ENCODE assay signal across 1 cellular context in the genomic region with DNA sequence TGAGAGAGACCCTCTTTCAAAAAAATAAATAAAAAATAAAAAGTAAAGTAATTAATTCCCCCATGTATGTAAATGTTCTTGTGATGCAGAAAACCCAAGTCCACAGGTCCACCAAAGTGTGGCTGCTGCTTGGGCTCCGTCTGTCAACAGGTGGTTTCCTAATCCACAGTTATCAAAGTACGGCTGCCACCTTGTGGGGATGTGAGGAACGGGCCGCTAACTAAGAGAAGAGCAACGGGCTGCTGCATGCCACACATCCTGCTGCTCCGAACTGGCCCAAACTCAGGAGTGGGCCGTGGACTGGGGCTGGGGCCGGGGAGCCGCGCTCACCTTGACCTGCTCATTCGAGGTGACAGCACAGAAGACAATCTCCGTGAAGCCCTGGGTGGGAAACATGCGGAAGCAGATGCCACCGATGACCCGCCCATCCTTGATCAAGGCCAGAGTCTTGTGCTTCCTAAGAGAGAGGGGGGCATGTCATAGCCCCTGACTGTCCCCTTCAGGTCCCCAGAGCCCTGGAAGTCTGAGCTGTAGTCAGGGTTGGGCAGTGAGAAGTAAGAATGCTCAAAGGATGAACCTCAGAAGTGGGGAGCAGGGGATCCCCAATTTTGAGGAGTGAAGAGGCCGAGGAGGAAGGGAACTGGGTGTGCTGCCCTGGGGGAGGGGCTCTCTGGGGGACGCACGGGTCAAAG.
TF ChIP-seq lines count a peak whose summit lies in the region.

No MANE protein-coding gene starts in this region.

TF ChIP-seq in HepG2, 621 proteins besides CTCF, POLR2A, EP300 and RAD21 (continues in another document):
- TF ChIP-seq MAFG (CRISPR knock-in tag; IDR thresholded peaks at IDR 0.05) (no peak), NFIB (CRISPR knock-in tag; IDR thresholded peaks at IDR 0.05; ENCODE audit: borderline replicate concordance) (no peak), IRF1 (CRISPR knock-in tag; IDR thresholded peaks at IDR 0.05; ENCODE audit: low read depth) (no peak), BATF2 (CRISPR knock-in tag; IDR thresholded peaks at IDR 0.05) (no peak), RBM39 (IDR thresholded peaks at IDR 0.05; ENCODE audit: low read depth, low read length, poor library complexity, severe bottlenecking) (no peak), CHCHD3 (CRISPR knock-in tag; IDR thresholded peaks at IDR 0.05) (no peak), SAP130 (CRISPR knock-in tag; IDR thresholded peaks at IDR 0.05; ENCODE audit: low read depth) (peak; percentile 77), SMAD1 (CRISPR knock-in tag; IDR thresholded peaks at IDR 0.05; ENCODE audit: borderline replicate concordance, low read depth) (no peak), SIX1 (CRISPR knock-in tag; IDR thresholded peaks at IDR 0.05; ENCODE audit: borderline replicate concordance) (no peak), ARID4A (CRISPR knock-in tag; IDR thresholded peaks at IDR 0.05; ENCODE audit: borderline replicate concordance) (0 out of 2 replicates have a peak, but pooled peaks have one; percentile 41), TOE1 (CRISPR knock-in tag; IDR thresholded peaks at IDR 0.05) (no peak), XRCC5 (optimal IDR thresholded peaks at IDR 0.05; ENCODE audit: low read length) (peak; percentile 88), FOXK1 (CRISPR knock-in tag; IDR thresholded peaks at IDR 0.05; ENCODE audit: borderline replicate concordance, low read depth) (peak; percentile 68; the same call in 1 of the 2 replicates), ZEB1 (IDR thresholded peaks at IDR 0.05; ENCODE audit: insufficient replicate concordance, low read depth) (no peak), MAFK (conservative IDR thresholded peaks at IDR 0.05 in 1 of 2, IDR thresholded peaks at IDR 0.05 in 1 of 2; ENCODE audit: low read length in 2 of 2) (no peak), AKAP8 (CRISPR knock-in tag; IDR thresholded peaks at IDR 0.05) (no peak), ARNT2 (CRISPR knock-in tag; IDR thresholded peaks at IDR 0.05; ENCODE audit: low read depth) (no peak), GABPA (IDR thresholded peaks at IDR 0.05; ENCODE audit: low read depth, low read length) (no peak), GABPA (CRISPR knock-in tag; IDR thresholded peaks at IDR 0.05; ENCODE audit: low read depth) (no peak), SKI (IDR thresholded peaks at IDR 0.05; ENCODE audit: partially characterized antibody) (no peak), RFX5 (IDR thresholded peaks at IDR 0.05; ENCODE audit: low read depth, low read length) (no peak), FOXM1 (CRISPR knock-in tag; IDR thresholded peaks at IDR 0.05) (no peak), ZNF205 (CRISPR knock-in tag; IDR thresholded peaks at IDR 0.05) (0 out of 2 replicates have a peak, but pooled peaks have one; percentile 31), KDM2A (CRISPR knock-in tag; IDR thresholded peaks at IDR 0.05; ENCODE audit: borderline replicate concordance, low read depth) (peak; percentile 62; the same call in 1 of the 2 replicates), NFYC (CRISPR knock-in tag; IDR thresholded peaks at IDR 0.05) (no peak), ZNF496 (CRISPR knock-in tag; IDR thresholded peaks at IDR 0.05; ENCODE audit: insufficient replicate concordance) (no peak), SRSF1 (optimal IDR thresholded peaks at IDR 0.05; ENCODE audit: low read depth, low read length) (no peak), RFX3 (CRISPR knock-in tag; IDR thresholded peaks at IDR 0.05) (no peak), GMEB2 (CRISPR knock-in tag; IDR thresholded peaks at IDR 0.05; ENCODE audit: low read depth) (no peak), THAP11 (CRISPR knock-in tag; IDR thresholded peaks at IDR 0.05) (peak; percentile 73), HNRNPLL (IDR thresholded peaks at IDR 0.05; ENCODE audit: low read depth, low read length, poor library complexity, severe bottlenecking) (no peak), KDM4B (CRISPR knock-in tag; IDR thresholded peaks at IDR 0.05) (no peak; the same call in 1 of the 2 replicates), ZNF234 (CRISPR knock-in tag; conservative IDR thresholded peaks at IDR 0.05) (no peak), ZNF101 (CRISPR knock-in tag; IDR thresholded peaks at IDR 0.05; ENCODE audit: borderline replicate concordance, low read depth) (no peak), MYNN (CRISPR knock-in tag; IDR thresholded peaks at IDR 0.05; ENCODE audit: low read depth) (no peak), TEAD3 (CRISPR knock-in tag; optimal IDR thresholded peaks at IDR 0.05; ENCODE audit: borderline replicate concordance) (peak; percentile 44), PATZ1 (CRISPR knock-in tag; IDR thresholded peaks at IDR 0.05) (peak; percentile 55), HNRNPK (IDR thresholded peaks at IDR 0.05; ENCODE audit: low read depth, low read length, poor library complexity, severe bottlenecking) (no peak), STAG1 (CRISPR knock-in tag; IDR thresholded peaks at IDR 0.05) (peak; percentile 97), NCOA2 (CRISPR knock-in tag; IDR thresholded peaks at IDR 0.05) (no peak), PITX1 (CRISPR knock-in tag; IDR thresholded peaks at IDR 0.05) (peak; percentile 53; the same call in 1 of the 2 replicates), ZBTB43 (CRISPR knock-in tag; conservative IDR thresholded peaks at IDR 0.05) (no peak), MBNL3 (CRISPR knock-in tag; conservative IDR thresholded peaks at IDR 0.05) (no peak), SNRNP70 (IDR thresholded peaks at IDR 0.05; ENCODE audit: low read depth, low read length) (no peak), FOXJ3 (CRISPR knock-in tag; IDR thresholded peaks at IDR 0.05; ENCODE audit: borderline replicate concordance) (no peak)
- TF ChIP-seq, protein P1, sequence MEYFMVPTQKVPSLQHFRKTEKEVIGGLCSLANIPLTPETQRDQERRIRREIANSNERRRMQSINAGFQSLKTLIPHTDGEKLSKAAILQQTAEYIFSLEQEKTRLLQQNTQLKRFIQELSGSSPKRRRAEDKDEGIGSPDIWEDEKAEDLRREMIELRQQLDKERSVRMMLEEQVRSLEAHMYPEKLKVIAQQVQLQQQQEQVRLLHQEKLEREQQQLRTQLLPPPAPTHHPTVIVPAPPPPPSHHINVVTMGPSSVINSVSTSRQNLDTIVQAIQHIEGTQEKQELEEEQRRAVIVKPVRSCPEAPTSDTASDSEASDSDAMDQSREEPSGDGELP (IDR thresholded peaks at IDR 0.05; ENCODE audit: borderline replicate concordance, low read depth): peak; percentile 57; the same call in 1 of the 2 replicates
- TF ChIP-seq, protein P2, sequence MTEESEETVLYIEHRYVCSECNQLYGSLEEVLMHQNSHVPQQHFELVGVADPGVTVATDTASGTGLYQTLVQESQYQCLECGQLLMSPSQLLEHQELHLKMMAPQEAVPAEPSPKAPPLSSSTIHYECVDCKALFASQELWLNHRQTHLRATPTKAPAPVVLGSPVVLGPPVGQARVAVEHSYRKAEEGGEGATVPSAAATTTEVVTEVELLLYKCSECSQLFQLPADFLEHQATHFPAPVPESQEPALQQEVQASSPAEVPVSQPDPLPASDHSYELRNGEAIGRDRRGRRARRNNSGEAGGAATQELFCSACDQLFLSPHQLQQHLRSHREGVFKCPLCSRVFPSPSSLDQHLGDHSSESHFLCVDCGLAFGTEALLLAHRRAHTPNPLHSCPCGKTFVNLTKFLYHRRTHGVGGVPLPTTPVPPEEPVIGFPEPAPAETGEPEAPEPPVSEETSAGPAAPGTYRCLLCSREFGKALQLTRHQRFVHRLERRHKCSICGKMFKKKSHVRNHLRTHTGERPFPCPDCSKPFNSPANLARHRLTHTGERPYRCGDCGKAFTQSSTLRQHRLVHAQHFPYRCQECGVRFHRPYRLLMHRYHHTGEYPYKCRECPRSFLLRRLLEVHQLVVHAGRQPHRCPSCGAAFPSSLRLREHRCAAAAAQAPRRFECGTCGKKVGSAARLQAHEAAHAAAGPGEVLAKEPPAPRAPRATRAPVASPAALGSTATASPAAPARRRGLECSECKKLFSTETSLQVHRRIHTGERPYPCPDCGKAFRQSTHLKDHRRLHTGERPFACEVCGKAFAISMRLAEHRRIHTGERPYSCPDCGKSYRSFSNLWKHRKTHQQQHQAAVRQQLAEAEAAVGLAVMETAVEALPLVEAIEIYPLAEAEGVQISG (CRISPR knock-in tag; IDR thresholded peaks at IDR 0.05): peak; percentile 57; the same call in 1 of the 2 replicates
- TF ChIP-seq, protein P3, sequence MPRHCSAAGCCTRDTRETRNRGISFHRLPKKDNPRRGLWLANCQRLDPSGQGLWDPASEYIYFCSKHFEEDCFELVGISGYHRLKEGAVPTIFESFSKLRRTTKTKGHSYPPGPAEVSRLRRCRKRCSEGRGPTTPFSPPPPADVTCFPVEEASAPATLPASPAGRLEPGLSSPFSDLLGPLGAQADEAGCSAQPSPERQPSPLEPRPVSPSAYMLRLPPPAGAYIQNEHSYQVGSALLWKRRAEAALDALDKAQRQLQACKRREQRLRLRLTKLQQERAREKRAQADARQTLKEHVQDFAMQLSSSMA (CRISPR knock-in tag; IDR thresholded peaks at IDR 0.05): no peak
